In the genomic region with DNA sequence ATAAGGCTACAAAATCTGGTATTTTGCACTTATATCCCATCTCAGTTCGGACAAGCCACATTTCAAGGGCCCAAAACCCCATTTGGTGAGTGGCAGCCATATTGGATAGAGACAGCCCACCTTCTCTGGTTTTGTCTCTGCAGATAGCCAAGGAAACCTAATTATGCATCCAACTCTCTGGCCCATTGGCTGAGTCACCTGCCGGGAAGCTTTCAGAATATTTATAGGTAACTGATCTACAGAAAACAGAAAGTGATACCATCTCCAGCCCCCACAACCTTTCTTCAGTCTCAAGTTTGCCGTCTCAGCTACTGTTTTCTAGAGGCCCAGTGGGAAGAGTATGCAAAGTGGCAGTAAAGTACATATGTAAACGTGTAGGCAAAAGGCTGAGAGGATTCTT, we compare ENCODE assay signal across 11 cellular contexts. TPM values are rescaled to one million over a fixed set of nuclear protein-coding genes. Genes with fewer than 3 reads are reported as not detected.
DNase-seq lines count a peak whose midpoint lies in the region; ATAC-seq, FAIRE-seq and TF ChIP-seq lines count a peak whose summit lies in the region.
"Had no signal": no experiment of that assay in that cellular context is flagged by ENCODE, and none has a peak within 500 bp of the region (broad histone marks: within the 10 kb centered on the region; RNA-seq: fewer than 3 reads in every experiment).

No MANE protein-coding gene starts in this region.

- peaks cover 0 to 4% of the 10 kb centered on the region in 2 donors for H3K27me3 ChIP-seq in tibial artery
- no peaks in the 10 kb centered on the region for H3K27me3 ChIP-seq in pancreas

- WGBS in pancreas, 2 donors: 80 to 81% methylated on average over 4 of the region's 4 CpGs

- H3K4me1 ChIP-seq in tibial artery: no peaks in the 10 kb centered on the region
- no peaks in the 10 kb centered on the region for H3K4me1 ChIP-seq in pancreas

- FAIRE-seq in pancreas (lab: Jason Lieb, UNC): no peak
- FAIRE-seq: G401.6, islet of Langerhans had no signal

- DNase-seq in GM10266 (ENCODE audit: extremely low spot score): peak; percentile 76
- peak; percentile 26 for DNase-seq in epithelial cell of proximal tubule (ENCODE audit: low read depth)
- DNase-seq in tibial artery: no peak
- DNase-seq in NCI-H526 treated with DMSO at 0.1 percent for 48 hours (lab: John Stamatoyannopoulos, UW): no peak
- no peak for DNase-seq in Right ventricle myocardium inferior (ENCODE audit: missing footprints)
- no peak for DNase-seq in pancreas

- intact Hi-C loops in tibial artery (cut with DNase I; ENCODE audit: low total_unique reads): no loop called here
- intact Hi-C loops in Right ventricle myocardium inferior (cut with DNase I): no loop called here
- intact Hi-C loops in pancreas (cut with DNase I): no loop called here

- TF ChIP-seq CTCF in GM10266 (IDR thresholded peaks at IDR 0.05; ENCODE audit: control insufficient read depth, insufficient read depth, low read depth, missing control alignments) (no peak), epithelial cell of proximal tubule (conservative IDR thresholded peaks at IDR 0.05; ENCODE audit: low read depth, low read length) (no peak), tibial artery (IDR thresholded peaks at IDR 0.05) (no peak), pancreas (IDR thresholded peaks at IDR 0.05) (no peak)

- H3K36me3 ChIP-seq in tibial artery (no peaks in the 10 kb centered on the region), pancreas (no peaks in the 10 kb centered on the region)

- H3K27ac ChIP-seq in tibial artery: no peak overlapping the region
- H3K27ac ChIP-seq in pancreas: no peak overlapping the region
- H3K27ac ChIP-seq: VCaP had no signal

- H3K4me3 ChIP-seq in epithelial cell of proximal tubule (ENCODE audit: low read depth, low read length): no peak overlapping the region
- no peak overlapping the region for H3K4me3 ChIP-seq in tibial artery
- no peak overlapping the region for H3K4me3 ChIP-seq in pancreas

- ATAC-seq in GM21423 (IDR thresholded peaks at IDR 0.05; ENCODE audit: unreplicated experiment) (peak; percentile 94), HG03571 (IDR thresholded peaks at IDR 0.05; ENCODE audit: unreplicated experiment) (peak; percentile 94), Right ventricle myocardium inferior (no peak), pancreas (no peak)

- H3K9me3 ChIP-seq in tibial artery: no peaks in the 10 kb centered on the region
- H3K9me3 ChIP-seq in pancreas: no peaks in the 10 kb centered on the region

RNA-seq across cellular contexts. Expression of a gene that starts 33.7 kb away (rescaled TPM):
- total RNA-seq in epithelial cell of proximal tubule (86.3 and 159 TPM in 2 replicates), Right ventricle myocardium inferior (163 TPM), pancreas (10 to 100 TPM; 58.6 to 92.7 (median 75.9) TPM)
- 10 to 100 TPM; 33.3 to 52.9 TPM for polyA plus RNA-seq in pancreas

Comparison
In these comparisons a context has a peak if more than half of its experiments do, and no peak if none do; other contexts are left out.
1. DNase-seq: peak in GM10266 (single experiment) and epithelial cell of proximal tubule (single experiment); none in tibial artery (0 of 2), NCI-H526 treated with DMSO at 0.1 percent for 48 hours (single experiment), Right ventricle myocardium inferior (single experiment) and pancreas (0 of 6).
2. ATAC-seq: peak in GM21423 (single experiment) and HG03571 (single experiment); none in Right ventricle myocardium inferior (single experiment) and pancreas (0 of 4).